8 cellular contexts compared by ENCODE assay signal in genomic region chr3:101675709-101676218, GRCh38. TPM values are rescaled to one million over a fixed set of nuclear protein-coding genes. Genes with fewer than 3 reads are reported as not detected.
DNase-seq lines count a peak whose midpoint lies in the region; ATAC-seq, FAIRE-seq and TF ChIP-seq lines count a peak whose summit lies in the region.

No MANE protein-coding gene starts in this region.

- POLR2A ChIA-PET in activated CD8-positive, alpha-beta T cell treated with anti-CD3 and anti-CD28 coated beads for 36 hours (lab: Charles Lee): interaction anchor here (0.7 to 3.2 kb wide), 12 partner anchors 10 to 1275 kb away, joined by 3 to 80 read pairs (median 3); partner anchors contain the start of genes CEP97, LNP1, NFKBIZ and PCNP

- H3K27ac Mint-ChIP-seq in activated CD8-positive, alpha-beta T cell treated with anti-CD3 and anti-CD28 coated beads for 36 hours: peak overlapping the region; percentile 91

- intact Hi-C loops in activated CD8-positive, alpha-beta T cell treated with anti-CD3 and anti-CD28 coated beads for 36 hours (cut with micrococcal nuclease): loop anchor here (2.0 kb wide), 1 partner anchor 101 kb away; the partner anchor contains the start of gene PCNP
- intact Hi-C loops in left ventricle myocardium superior (cut with micrococcal nuclease): no loop called here

- no peaks in the 10 kb centered on the region for H3K9me3 Mint-ChIP-seq in activated CD8-positive, alpha-beta T cell treated with anti-CD3 and anti-CD28 coated beads for 36 hours

- H3K4me1 Mint-ChIP-seq in activated CD8-positive, alpha-beta T cell treated with anti-CD3 and anti-CD28 coated beads for 36 hours (ENCODE audit: low read depth): peaks cover 44% of the 10 kb centered on the region

- H3K27ac ChIP-seq in skin epidermis: peak overlapping the region in 20 of 21 experiments; percentile 66 to 99 (median 96)

- H3K36me3 Mint-ChIP-seq in activated CD8-positive, alpha-beta T cell treated with anti-CD3 and anti-CD28 coated beads for 36 hours (ENCODE audit: low read depth): peaks cover 54% of the 10 kb centered on the region

- DNase-seq in GM19239 (ENCODE audit: insufficient read length, low spot score) (no peak), left ventricle myocardium superior (peak; percentile 52), SW 1271 (lab: John Stamatoyannopoulos, UW) (no peak), T1000 (lab: John Stamatoyannopoulos, UW) (no peak), DMS 273 treated with DMSO at 0.1 percent for 48 hours (lab: John Stamatoyannopoulos, UW) (no peak)
- DNase-seq in activated CD8-positive, alpha-beta T cell treated with anti-CD3 and anti-CD28 coated beads for 36 hours: peak; percentile 50

- no peaks in the 10 kb centered on the region for H3K27me3 Mint-ChIP-seq in activated CD8-positive, alpha-beta T cell treated with anti-CD3 and anti-CD28 coated beads for 36 hours

- H3K4me3 ChIP-seq in skin epidermis: peak overlapping the region; percentile 61 to 100 (median 97)

- CTCF ChIA-PET in activated CD8-positive, alpha-beta T cell treated with anti-CD3 and anti-CD28 coated beads for 36 hours (lab: Charles Lee): interaction anchor here (0.9 to 3.4 kb wide), 9 partner anchors 10 to 111 kb away, joined by 3 to 19 read pairs (median 4); partner anchors contain the start of genes PCNP and RPL24

- peak overlapping the region; percentile 92 for H3K4me3 Mint-ChIP-seq in activated CD8-positive, alpha-beta T cell treated with anti-CD3 and anti-CD28 coated beads for 36 hours

- TF ChIP-seq CTCF in activated CD8-positive, alpha-beta T cell treated with anti-CD3 and anti-CD28 coated beads for 36 hours (IDR thresholded peaks at IDR 0.05): no peak

- no peak for ATAC-seq in activated CD8-positive, alpha-beta T cell treated with anti-CD3 and anti-CD28 coated beads for 36 hours
- ATAC-seq in left ventricle myocardium superior: no peak
- no peak for ATAC-seq in GM19467 (IDR thresholded peaks at IDR 0.05; ENCODE audit: unreplicated experiment)

- peak; percentile 37 for FAIRE-seq in GM19239 (lab: Jason Lieb, UNC)

RNA-seq across cellular contexts. Expression of gene ZBTB11, which starts 1.2 kb away (rescaled TPM):
- 10 to 100 TPM; 28.5 to 29.6 TPM for total RNA-seq in activated CD8-positive, alpha-beta T cell treated with anti-CD3 and anti-CD28 coated beads for 36 hours
- 12.0 TPM for total RNA-seq in left ventricle myocardium superior

RNA-seq across cellular contexts. Expression of gene RPL24, which starts 10.8 kb away (rescaled TPM):
- total RNA-seq in activated CD8-positive, alpha-beta T cell treated with anti-CD3 and anti-CD28 coated beads for 36 hours: 1,000 to 10,000 TPM; 1,828 to 1,839 TPM
- total RNA-seq in left ventricle myocardium superior: 816 TPM

RNA-seq across cellular contexts. Expression of gene CEP97, which starts 48.6 kb away (rescaled TPM):
- 10 to 100 TPM; 15.9 to 18.7 TPM for total RNA-seq in activated CD8-positive, alpha-beta T cell treated with anti-CD3 and anti-CD28 coated beads for 36 hours
- 6.5 TPM for total RNA-seq in left ventricle myocardium superior

Comparison
In these comparisons a context has a peak if more than half of its experiments do, and no peak if none do; other contexts are left out.
1. DNase-seq: peak in activated CD8-positive, alpha-beta T cell treated with anti-CD3 and anti-CD28 coated beads for 36 hours (single experiment) and left ventricle myocardium superior (single experiment); none in GM19239 (single experiment), SW 1271 (0 of 2), T1000 (single experiment) and DMS 273 treated with DMSO at 0.1 percent for 48 hours (single experiment).